In genomic region chr4:41192136-41192535, GRCh38 we compare ENCODE assay signal across 2 cellular contexts.
TF ChIP-seq lines count a peak whose summit lies in the region.

No MANE protein-coding gene starts in this region.

TF ChIP-seq in HEK293, 187 proteins besides CTCF, POLR2A, EP300 and RAD21 (continued from another document):
- no peak for TF ChIP-seq ZNF114 (tag by site-specific recombination; IDR thresholded peaks at IDR 0.05)
- TF ChIP-seq ZSCAN30 (tag by site-specific recombination; IDR thresholded peaks at IDR 0.05), result no peak
- TF ChIP-seq ZNF610 (tag by site-specific recombination; IDR thresholded peaks at IDR 0.05; ENCODE audit: borderline replicate concordance), result no peak
- TF ChIP-seq ZNF292 (tag by site-specific recombination; IDR thresholded peaks at IDR 0.05; ENCODE audit: borderline replicate concordance, low read depth), result no peak
- no peak for TF ChIP-seq ZNF580 (tag by site-specific recombination; IDR thresholded peaks at IDR 0.05)
- no peak for TF ChIP-seq ZEB2 (tag by site-specific recombination; IDR thresholded peaks at IDR 0.05)
- peak; percentile 93; the same call in 1 of the 2 replicates for TF ChIP-seq MZF1 (tag by site-specific recombination; IDR thresholded peaks at IDR 0.05; ENCODE audit: borderline replicate concordance)
- TF ChIP-seq ZNF146 (tag by site-specific recombination; IDR thresholded peaks at IDR 0.05), result 0 out of 2 replicates have a peak, but pooled peaks have one; percentile 8
- no peak for TF ChIP-seq ZNF248 (tag by site-specific recombination; IDR thresholded peaks at IDR 0.05)
- no peak for TF ChIP-seq ZNF23 (tag by site-specific recombination; IDR thresholded peaks at IDR 0.05; ENCODE audit: borderline replicate concordance)

TF ChIP-seq in endothelial cell of umbilical vein, 7 proteins besides CTCF, POLR2A, EP300 and RAD21 (continued from another document):
- TF ChIP-seq MAX (IDR thresholded peaks at IDR 0.05; ENCODE audit: insufficient read depth, insufficient read length) (no peak), EZH2 (IDR thresholded peaks at IDR 0.05; ENCODE audit: borderline replicate concordance, low read depth, low read length, severe bottlenecking) (no peak), GATA2 (IDR thresholded peaks at IDR 0.05; ENCODE audit: insufficient read depth, insufficient read length, low read depth, low read length) (peak; percentile 65), FOS (IDR thresholded peaks at IDR 0.05; ENCODE audit: borderline replicate concordance, insufficient read depth, low read length) (no peak), POLR2AphosphoS5 (IDR thresholded peaks at IDR 0.05; ENCODE audit: insufficient read depth, low read depth, low read length) (peak; percentile 30), MYC (IDR thresholded peaks at IDR 0.05; ENCODE audit: low read depth, low read length) (no peak)
